In genomic region chr10:121732676-121733445, GRCh38 we compare ENCODE assay signal across 1 cellular context.
TF ChIP-seq lines count a peak whose summit lies in the region.

No MANE protein-coding gene starts in this region.

TF ChIP-seq in H1, 55 proteins besides CTCF, POLR2A, EP300 and RAD21 (continued from another document):
- no peak for TF ChIP-seq YY1 (IDR thresholded peaks at IDR 0.05; ENCODE audit: low read depth, low read length)
- no peak for TF ChIP-seq ATF3 (IDR thresholded peaks at IDR 0.05; ENCODE audit: insufficient read depth, low read depth, low read length)
- no peak for TF ChIP-seq CBX8 (IDR thresholded peaks at IDR 0.05; ENCODE audit: borderline replicate concordance, low read depth, low read length)
- TF ChIP-seq, protein P1, sequence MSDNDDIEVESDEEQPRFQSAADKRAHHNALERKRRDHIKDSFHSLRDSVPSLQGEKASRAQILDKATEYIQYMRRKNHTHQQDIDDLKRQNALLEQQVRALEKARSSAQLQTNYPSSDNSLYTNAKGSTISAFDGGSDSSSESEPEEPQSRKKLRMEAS (IDR thresholded peaks at IDR 0.05), result peak; percentile 85
- TF ChIP-seq POU5F1 (IDR thresholded peaks at IDR 0.05; ENCODE audit: low read depth, low read length), result no peak
- no peak for TF ChIP-seq KDM5A (IDR thresholded peaks at IDR 0.05; ENCODE audit: low read length)
- TF ChIP-seq TEAD4 (IDR thresholded peaks at IDR 0.05; ENCODE audit: low read depth, low read length), result 0 out of 2 replicates have a peak, but pooled peaks have one; percentile 44
- 0 out of 2 replicates have a peak, but pooled peaks have one; percentile 22 for TF ChIP-seq RXRA (IDR thresholded peaks at IDR 0.05; ENCODE audit: insufficient read depth, low read depth, low read length)
